ENCODE assay signal across 8 cellular contexts in genomic region chr10:13348216-13349017, GRCh38. TPM values are rescaled to one million over a fixed set of nuclear protein-coding genes. Genes with fewer than 3 reads are reported as not detected.
DNase-seq lines count a peak whose midpoint lies in the region; ATAC-seq and TF ChIP-seq lines count a peak whose summit lies in the region.

Gene SEPHS1, minus strand, starts transcription at chr10:13348293. Its CDS starts 3,343 bp downstream, at chr10:13344950.

- peak; percentile 69 for ATAC-seq in GM21528 (IDR thresholded peaks at IDR 0.05; ENCODE audit: low FRiP score, unreplicated experiment)
- ATAC-seq in omental fat pad (ENCODE audit: low FRiP score): peak; percentile 76

- CTCF ChIA-PET in SK-N-SH (lab: Yijun Ruan, JAX): interaction anchor here (1.6 to 2.6 kb wide), 2 partner anchors 24 to 92 kb away, joined by 6 to 18 read pairs; no protein-coding TSS in a partner anchor

- H3K36me3 ChIP-seq in SK-N-SH (replicated peaks in 1 of 2; ENCODE audit: control insufficient read depth in 1 of 2, insufficient read depth in 2 of 2, low read length in 1 of 2) (peaks cover 8 to 11% of the 10 kb centered on the region in 2 experiments), testis (ENCODE audit: low read depth, missing control alignments) (no peaks in the 10 kb centered on the region)

- H3K9ac ChIP-seq in SK-N-SH: peak within 1 kb of the TSS; percentile 96

- peaks cover 21% of the 10 kb centered on the region for H3F3A ChIP-seq in SK-N-SH (replicated peaks; ENCODE audit: insufficient read depth)

- no peak for TF ChIP-seq RAD21 in SK-N-SH (IDR thresholded peaks at IDR 0.05; ENCODE audit: low read length)

- DNase-seq in DMS79 treated with DMSO at 0.1 percent for 48 hours (lab: John Stamatoyannopoulos, UW): peak; percentile 34
- DNase-seq in KBM-7: peak; percentile 75
- DNase-seq in SK-N-SH: peak; percentile 97
- DNase-seq in activated naive CD4-positive, alpha-beta T cell treated with anti-CD3 and anti-CD28 coated beads, Interleukin-2, amount 50 U/mL, for 16 hours: peak; percentile 90
- DNase-seq in glomerular endothelial cell (ENCODE audit: extremely low read depth, low read depth, low spot score): no peak
- no peak for DNase-seq in omental fat pad (ENCODE audit: low spot score)
- DNase-seq in testis: peak; percentile 78

- intact Hi-C loops in testis (cut with DNase I; ENCODE audit: low total_unique reads): no loop called here

- WGBS in SK-N-SH (ENCODE audit: low lambda C conversion rate): under 1% methylated on average over 54 of the region's 65 CpGs
- 0 to 1% methylated on average over 24 to 64 of the region's 65 CpGs for WGBS in testis, 2 donors

- POLR2A ChIA-PET in SK-N-SH (lab: Yijun Ruan, JAX): interaction anchor here (0.6 to 1.0 kb wide), 3 partner anchors 24 to 119 kb away, joined by 3 read pairs; no protein-coding TSS in a partner anchor

- H3K4me3 ChIP-seq in SK-N-SH (ENCODE audit: low read depth in 2 of 2, low read length in 1 of 2): peak within 1 kb of the TSS; percentile 79
- H3K4me3 ChIP-seq in testis: peak within 1 kb of the TSS; percentile 87 to 90

- TF ChIP-seq CTCF in SK-N-SH (IDR thresholded peaks at IDR 0.05) (no peak; the same call in 1 of the 2 replicates), omental fat pad (IDR thresholded peaks at IDR 0.05) (no peak), testis (IDR thresholded peaks at IDR 0.05) (no peak)

- no peak for TF ChIP-seq POLR2A in testis (IDR thresholded peaks at IDR 0.05)

- no peaks in the 10 kb centered on the region for H4K20me1 ChIP-seq in SK-N-SH (ENCODE audit: insufficient read depth)

- H3K79me2 ChIP-seq in SK-N-SH (ENCODE audit: insufficient read depth): peaks cover 38% of the 10 kb centered on the region

- TF ChIP-seq EP300 in SK-N-SH (IDR thresholded peaks at IDR 0.05; ENCODE audit: borderline replicate concordance in 1 of 2, low read depth in 1 of 2, low read length in 1 of 2): peak; percentile 25 to 56; a peak in 1 of 4 replicates

- H3K9me3 ChIP-seq in SK-N-SH (no peaks in the 10 kb centered on the region), testis (no peaks in the 10 kb centered on the region)

- H3K9me2 ChIP-seq in SK-N-SH: no peaks in the 10 kb centered on the region

- in situ Hi-C loops in KBM-7 (cut with MboI; ENCODE audit: low pct_unique_long_range_greater_than_20kb, low sequenced_read_pairs): no loop called here

- H3K27ac ChIP-seq in SK-N-SH (ENCODE audit: low read depth in 2 of 2, low read length in 1 of 2): peak within 1 kb of the TSS; percentile 81 to 99
- H3K27ac ChIP-seq in testis: peak within 1 kb of the TSS; percentile 84 to 97

- no peaks in the 10 kb centered on the region for H3K27me3 ChIP-seq in SK-N-SH (ENCODE audit: insufficient read depth)
- no peaks in the 10 kb centered on the region for H3K27me3 ChIP-seq in testis

- peak within 1 kb of the TSS; percentile 89 for H3K4me2 ChIP-seq in SK-N-SH

- H2AFZ ChIP-seq in SK-N-SH (ENCODE audit: low read depth): peak within 1 kb of the TSS; percentile 88

- H3K4me1 ChIP-seq in SK-N-SH (ENCODE audit: control insufficient read depth in 1 of 2, insufficient read depth in 2 of 2, low read depth in 1 of 2, low read length in 1 of 2) (peaks cover 0 to 17% of the 10 kb centered on the region in 2 experiments; a peak in 2 of 4 replicates), testis (peaks cover 22% of the 10 kb centered on the region)

TF ChIP-seq in SK-N-SH, 30 proteins besides CTCF, POLR2A, EP300 and RAD21 (continues in another document):
- peak; percentile 65 for TF ChIP-seq CHD2 (IDR thresholded peaks at IDR 0.05; ENCODE audit: low read length, partially characterized antibody)
- peak; percentile 94 for TF ChIP-seq FOXM1 (IDR thresholded peaks at IDR 0.05; ENCODE audit: low read depth)
- no peak for TF ChIP-seq TEAD4 (IDR thresholded peaks at IDR 0.05; ENCODE audit: borderline replicate concordance, insufficient read depth)
- TF ChIP-seq MXI1 (IDR thresholded peaks at IDR 0.05; ENCODE audit: low read depth, low read length): peak; percentile 17; the same call in 1 of the 2 replicates
- TF ChIP-seq USF1 (IDR thresholded peaks at IDR 0.05; ENCODE audit: borderline replicate concordance, low read depth): no peak
- peak; percentile 70 for TF ChIP-seq REST (IDR thresholded peaks at IDR 0.05; ENCODE audit: low read depth, low read length)
- no peak for TF ChIP-seq ZBTB33 (IDR thresholded peaks at IDR 0.05; ENCODE audit: borderline replicate concordance, low read depth)
- peak; percentile 44; the same call in 1 of the 2 replicates for TF ChIP-seq RCOR1 (IDR thresholded peaks at IDR 0.05; ENCODE audit: low read length)
- TF ChIP-seq PBX3 (IDR thresholded peaks at IDR 0.05): no peak
- TF ChIP-seq JUND (IDR thresholded peaks at IDR 0.05): no peak
- TF ChIP-seq RFX5 (IDR thresholded peaks at IDR 0.05; ENCODE audit: low read length): no peak
- TF ChIP-seq TAF1 (IDR thresholded peaks at IDR 0.05; ENCODE audit: borderline replicate concordance, low read depth, low read length): peak; percentile 80
- TF ChIP-seq MAX (IDR thresholded peaks at IDR 0.05; ENCODE audit: low read depth): peak; percentile 75
- TF ChIP-seq YY1 (IDR thresholded peaks at IDR 0.05; ENCODE audit: low read depth): peak; percentile 64; the same call in 1 of the 2 replicates
- TF ChIP-seq FOSL2 (IDR thresholded peaks at IDR 0.05; ENCODE audit: borderline replicate concordance, low read depth): no peak
- TF ChIP-seq SIN3A (IDR thresholded peaks at IDR 0.05; ENCODE audit: borderline replicate concordance, low read depth, low read length): peak; percentile 15; the same call in 1 of the 2 replicates
- 0 out of 2 replicates have a peak, but pooled peaks have one; percentile 29 for TF ChIP-seq NFIC (IDR thresholded peaks at IDR 0.05; ENCODE audit: borderline replicate concordance)

RNA-seq across cellular contexts. Expression of gene SEPHS1, which starts in this region (rescaled TPM):
- polyA plus RNA-seq in SK-N-SH (2012; rRNA removed) (64.8 and 79.8 TPM in 2 replicates), testis (ENCODE audit: insufficient read depth, low read depth, low replicate concordance) (48.3 TPM)
- polyA plus RNA-seq in SK-N-SH (2012; cell fraction: cytosol; rRNA removed): 62.8 and 85.9 TPM in 2 replicates
- polyA plus RNA-seq in SK-N-SH (2012; cell fraction: nucleus; rRNA removed): 37.6 and 59.0 TPM in 2 replicates
- total RNA-seq in glomerular endothelial cell (43.7 and 45.8 TPM in 2 replicates), omental fat pad (10 to 100 TPM; 28.9 to 41.3 (median 37.9) TPM), testis (10 to 100 TPM; 31.1 to 41.7 TPM)

Comparison
In these comparisons a context has a peak if more than half of its experiments do, and no peak if none do; other contexts are left out.
1. DNase-seq: peak in DMS79 treated with DMSO at 0.1 percent for 48 hours (single experiment), KBM-7 (single experiment), SK-N-SH (single experiment), activated naive CD4-positive, alpha-beta T cell treated with anti-CD3 and anti-CD28 coated beads, Interleukin-2, amount 50 U/mL, for 16 hours (single experiment) and testis (single experiment); none in glomerular endothelial cell (single experiment) and omental fat pad (single experiment).